36 cellular contexts compared by ENCODE assay signal in genomic region chr1:179101566-179101965, GRCh38.
"Had no signal": no experiment of that assay in that cellular context is flagged by ENCODE, and none has a peak within 500 bp of the region (broad histone marks: within the 10 kb centered on the region; RNA-seq: fewer than 3 reads in every experiment).

No MANE protein-coding gene starts in this region.

- H3K4me3 Mint-ChIP-seq: activated B cell treated with CpG ODN at 0.5 μM for 24 hours; activated CD4-positive, alpha-beta memory T cell treated with anti-CD3 and anti-CD28 coated beads for 36 hours; activated CD4-positive, alpha-beta T cell treated with anti-CD3 and anti-CD28 coated beads, Interleukin-2, amount 10 ng/mL, durations not matched to agents 24 days and 14 days; activated CD8-positive, alpha-beta T cell treated with anti-CD3 and anti-CD28 coated beads for 36 hours; activated naive CD4-positive, alpha-beta T cell treated with anti-CD3 and anti-CD28 coated beads for 36 hours; activated naive CD8-positive, alpha-beta T cell treated with anti-CD3 and anti-CD28 coated beads for 36 hours; activated T-cell treated with anti-CD3 and anti-CD28 coated beads, Interleukin-2, amount 50 U/mL, for 4 hours; activated T-cell treated with anti-CD3 and anti-CD28 coated beads, Interleukin-2, amount 50 U/mL, for 72 hours; activated T-helper 1 cell treated with anti-CD3 and anti-CD28 coated beads, Interleukin-12 subunit alpha, Interleukin-12 subunit beta, Interleukin-2, Interleukin-4 antibody, amounts not matched to agents 30 ng/mL and 10 ng/mL and 1 ng/mL, durations not matched to agents 14 hours and 24 hours and 36 hours; activated T-helper 17 cell treated with anti-CD3 and anti-CD28 coated beads, Interleukin-2, amount 50 U/mL, for 72 hours; T-helper 1 cell treated with Interleukin-12 subunit alpha and Interleukin-12 subunit beta and Interleukin-4 antibody, amounts not matched to agents 30 μg/mL and 1 μg/mL, for 36 hours; T-helper 2 cell treated with Interferon-gamma antibody and Interleukin-4, amounts not matched to agents 5 μg/mL and 100 μg/mL, for 36 hours had no signal

- ATAC-seq: activated CD8-positive, alpha-beta T cell treated with anti-CD3 and anti-CD28 coated beads for 36 hours; activated naive CD4-positive, alpha-beta T cell treated with anti-CD3 and anti-CD28 coated beads, Interleukin-2, amount 50 U/mL, for 72 hours; activated T-cell treated with anti-CD3 and anti-CD28 coated beads, Interleukin-2, amount 50 U/mL, for 4 hours; activated T-cell treated with anti-CD3 and anti-CD28 coated beads, Interleukin-2, amount 50 U/mL, for 72 hours; activated T-helper 17 cell treated with anti-CD3 and anti-CD28 coated beads, Interleukin-2, amount 50 U/mL, for 72 hours; body of pancreas had no signal

- H3K27ac Mint-ChIP-seq: activated B cell treated with CpG ODN at 0.5 μM for 24 hours; activated CD4-positive, alpha-beta memory T cell treated with anti-CD3 and anti-CD28 coated beads for 36 hours; activated CD4-positive, alpha-beta T cell treated with anti-CD3 and anti-CD28 coated beads, Interleukin-2, amount 10 ng/mL, durations not matched to agents 24 days and 14 days; activated CD8-positive, alpha-beta T cell treated with anti-CD3 and anti-CD28 coated beads for 36 hours; activated naive CD4-positive, alpha-beta T cell treated with anti-CD3 and anti-CD28 coated beads for 36 hours; activated naive CD8-positive, alpha-beta T cell treated with anti-CD3 and anti-CD28 coated beads for 36 hours; activated T-cell treated with anti-CD3 and anti-CD28 coated beads, Interleukin-2, amount 50 U/mL, for 72 hours; activated T-helper 1 cell treated with anti-CD3 and anti-CD28 coated beads, Interleukin-12 subunit alpha, Interleukin-12 subunit beta, Interleukin-2, Interleukin-4 antibody, amounts not matched to agents 30 ng/mL and 10 ng/mL and 1 ng/mL, durations not matched to agents 14 hours and 24 hours and 36 hours; activated T-helper 17 cell treated with anti-CD3 and anti-CD28 coated beads, Interleukin-2, amount 50 U/mL, for 72 hours; T-helper 1 cell treated with Interleukin-12 subunit alpha and Interleukin-12 subunit beta and Interleukin-4 antibody, amounts not matched to agents 30 μg/mL and 1 μg/mL, for 36 hours; T-helper 2 cell treated with Interferon-gamma antibody and Interleukin-4, amounts not matched to agents 5 μg/mL and 100 μg/mL, for 36 hours had no signal

- H3K27me3 Mint-ChIP-seq: activated B cell treated with CpG ODN at 0.5 μM for 24 hours; activated CD4-positive, alpha-beta memory T cell treated with anti-CD3 and anti-CD28 coated beads for 36 hours; activated CD4-positive, alpha-beta T cell treated with anti-CD3 and anti-CD28 coated beads, Interleukin-2, amount 10 ng/mL, durations not matched to agents 24 days and 14 days; activated CD8-positive, alpha-beta T cell treated with anti-CD3 and anti-CD28 coated beads for 36 hours; activated naive CD8-positive, alpha-beta T cell treated with anti-CD3 and anti-CD28 coated beads for 36 hours; activated T-helper 17 cell treated with anti-CD3 and anti-CD28 coated beads, Interleukin-2, amount 50 U/mL, for 72 hours had no signal

- H3K36me3 Mint-ChIP-seq: activated CD4-positive, alpha-beta memory T cell treated with anti-CD3 and anti-CD28 coated beads for 36 hours; activated naive CD4-positive, alpha-beta T cell treated with anti-CD3 and anti-CD28 coated beads, Interleukin-2, amount 50 U/mL, for 72 hours had no signal

- H3K27me3 ChIP-seq: adrenal gland, body of pancreas, brain microvascular endothelial cell, breast epithelium had no signal

- H3K36me3 ChIP-seq: breast epithelium had no signal

- DNase-seq: activated B cell treated with CpG ODN at 0.5 μM for 24 hours; activated CD4-positive, alpha-beta memory T cell treated with anti-CD3 and anti-CD28 coated beads for 36 hours; activated CD4-positive, alpha-beta T cell treated with anti-CD3 and anti-CD28 coated beads for 4 hours; activated CD4-positive, alpha-beta T cell treated with anti-CD3 and anti-CD28 coated beads, Interleukin-2, amount 10 ng/mL, durations not matched to agents 24 days and 14 days; activated CD4-positive, alpha-beta T cell treated with anti-CD3 and anti-CD28 coated beads, Interleukin-2, amount 50 U/mL, for 1 hour; activated CD4-positive, alpha-beta T cell treated with anti-CD3 and anti-CD28 coated beads, Interleukin-2, amount 50 U/mL, for 4 hours; activated CD4-positive, CD25-positive, alpha-beta regulatory T cell treated with anti-CD3 and anti-CD28 coated beads, Interleukin-2, amount 50 U/mL, for 72 hours; activated CD8-positive, alpha-beta memory T cell treated with anti-CD3 and anti-CD28 coated beads, Interleukin-2, amount 50 U/mL, for 4 hours; activated CD8-positive, alpha-beta T cell treated with anti-CD3 and anti-CD28 coated beads for 36 hours; activated effector memory CD4-positive, alpha-beta T cell treated with anti-CD3 and anti-CD28 coated beads, Interleukin-2, amount 50 U/mL, for 16 hours; activated gamma-delta T cell treated with Interleukin-2 at 50 U/mL for 16 hours; activated naive CD4-positive, alpha-beta T cell; activated naive CD4-positive, alpha-beta T cell treated with anti-CD3 and anti-CD28 coated beads for 36 hours; activated naive CD4-positive, alpha-beta T cell treated with anti-CD3 and anti-CD28 coated beads, Interleukin-2, amount 50 U/mL, for 16 hours; activated naive CD8-positive, alpha-beta T cell treated with anti-CD3 and anti-CD28 coated beads for 36 hours; activated T-cell treated with anti-CD3 and anti-CD28 coated beads for 4 hours; activated T-cell treated with anti-CD3 and anti-CD28 coated beads, Interleukin-2, amount 50 U/mL, for 1 hour; activated T-cell treated with anti-CD3 and anti-CD28 coated beads, Interleukin-2, amount 50 U/mL, for 4 hours; activated T-cell treated with anti-CD3 and anti-CD28 coated beads, Interleukin-2, amount 50 U/mL, for 72 hours; amniotic stem cell; aorta; body of pancreas; brain microvascular endothelial cell; central memory CD4-positive, alpha-beta T cell; cerebellar nuclear complex; T-helper 1 cell; T-helper 2 cell; T-helper 9 cell had no signal

- H3K9me3 ChIP-seq: adrenal gland, body of pancreas, breast epithelium had no signal

- H3K27ac ChIP-seq: adrenal gland, body of pancreas, brain microvascular endothelial cell, breast epithelium, VCaP had no signal

- H3K4me1 Mint-ChIP-seq: activated B cell treated with CpG ODN at 0.5 μM for 24 hours; activated CD4-positive, alpha-beta T cell treated with anti-CD3 and anti-CD28 coated beads, Interleukin-2, amount 10 ng/mL, durations not matched to agents 24 days and 14 days; activated naive CD8-positive, alpha-beta T cell treated with anti-CD3 and anti-CD28 coated beads for 36 hours; activated T-helper 17 cell treated with anti-CD3 and anti-CD28 coated beads, Interleukin-2, amount 50 U/mL, for 72 hours had no signal

- H3K4me1 ChIP-seq: adrenal gland, body of pancreas, breast epithelium had no signal

- H3K9me3 Mint-ChIP-seq: activated B cell treated with CpG ODN at 0.5 μM for 24 hours; activated CD4-positive, alpha-beta memory T cell treated with anti-CD3 and anti-CD28 coated beads for 36 hours; activated CD4-positive, alpha-beta T cell treated with anti-CD3 and anti-CD28 coated beads, Interleukin-2, amount 10 ng/mL, durations not matched to agents 24 days and 14 days; activated CD8-positive, alpha-beta T cell treated with anti-CD3 and anti-CD28 coated beads for 36 hours; activated naive CD4-positive, alpha-beta T cell treated with anti-CD3 and anti-CD28 coated beads for 36 hours; activated naive CD4-positive, alpha-beta T cell treated with anti-CD3 and anti-CD28 coated beads, Interleukin-2, amount 50 U/mL, for 72 hours; activated naive CD8-positive, alpha-beta T cell treated with anti-CD3 and anti-CD28 coated beads for 36 hours; activated T-cell treated with anti-CD3 and anti-CD28 coated beads, Interleukin-2, amount 50 U/mL, for 4 hours; activated T-cell treated with anti-CD3 and anti-CD28 coated beads, Interleukin-2, amount 50 U/mL, for 72 hours; activated T-helper 1 cell treated with anti-CD3 and anti-CD28 coated beads, Interleukin-12 subunit alpha, Interleukin-12 subunit beta, Interleukin-2, Interleukin-4 antibody, amounts not matched to agents 30 ng/mL and 10 ng/mL and 1 ng/mL, durations not matched to agents 14 hours and 24 hours and 36 hours; activated T-helper 17 cell treated with anti-CD3 and anti-CD28 coated beads, Interleukin-2, amount 50 U/mL, for 72 hours; T-helper 1 cell treated with Interleukin-12 subunit alpha and Interleukin-12 subunit beta and Interleukin-4 antibody, amounts not matched to agents 30 μg/mL and 1 μg/mL, for 36 hours; T-helper 2 cell treated with Interferon-gamma antibody and Interleukin-4, amounts not matched to agents 5 μg/mL and 100 μg/mL, for 36 hours had no signal

- H3K4me3 ChIP-seq: adrenal gland, body of pancreas, breast epithelium had no signal
